Comparison of ENCODE assay signal across 1 cellular context in the genomic region with DNA sequence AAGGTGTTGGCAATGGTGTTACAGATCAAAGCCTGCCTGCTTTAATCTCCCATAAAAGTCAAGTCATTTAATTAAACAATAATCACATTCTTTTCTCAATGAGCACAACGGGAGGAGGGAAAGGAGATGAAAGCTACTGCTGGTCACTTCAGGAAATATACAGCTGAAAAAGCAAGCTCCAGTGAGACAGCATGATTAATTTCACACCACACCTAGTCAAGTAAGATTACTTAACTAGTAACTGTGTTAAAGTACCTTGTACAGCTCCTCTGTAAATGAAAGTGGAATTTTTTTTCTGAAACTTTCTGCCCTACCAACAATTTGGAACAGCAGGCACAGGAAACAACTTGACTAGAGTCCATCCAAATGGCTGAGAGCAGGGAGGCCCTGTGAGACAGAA.
TF ChIP-seq lines count a peak whose summit lies in the region.

No MANE protein-coding gene starts in this region.

TF ChIP-seq in GM23338, 12 proteins besides CTCF, POLR2A, EP300 and RAD21 (continued from another document):
- TF ChIP-seq, protein P1, sequence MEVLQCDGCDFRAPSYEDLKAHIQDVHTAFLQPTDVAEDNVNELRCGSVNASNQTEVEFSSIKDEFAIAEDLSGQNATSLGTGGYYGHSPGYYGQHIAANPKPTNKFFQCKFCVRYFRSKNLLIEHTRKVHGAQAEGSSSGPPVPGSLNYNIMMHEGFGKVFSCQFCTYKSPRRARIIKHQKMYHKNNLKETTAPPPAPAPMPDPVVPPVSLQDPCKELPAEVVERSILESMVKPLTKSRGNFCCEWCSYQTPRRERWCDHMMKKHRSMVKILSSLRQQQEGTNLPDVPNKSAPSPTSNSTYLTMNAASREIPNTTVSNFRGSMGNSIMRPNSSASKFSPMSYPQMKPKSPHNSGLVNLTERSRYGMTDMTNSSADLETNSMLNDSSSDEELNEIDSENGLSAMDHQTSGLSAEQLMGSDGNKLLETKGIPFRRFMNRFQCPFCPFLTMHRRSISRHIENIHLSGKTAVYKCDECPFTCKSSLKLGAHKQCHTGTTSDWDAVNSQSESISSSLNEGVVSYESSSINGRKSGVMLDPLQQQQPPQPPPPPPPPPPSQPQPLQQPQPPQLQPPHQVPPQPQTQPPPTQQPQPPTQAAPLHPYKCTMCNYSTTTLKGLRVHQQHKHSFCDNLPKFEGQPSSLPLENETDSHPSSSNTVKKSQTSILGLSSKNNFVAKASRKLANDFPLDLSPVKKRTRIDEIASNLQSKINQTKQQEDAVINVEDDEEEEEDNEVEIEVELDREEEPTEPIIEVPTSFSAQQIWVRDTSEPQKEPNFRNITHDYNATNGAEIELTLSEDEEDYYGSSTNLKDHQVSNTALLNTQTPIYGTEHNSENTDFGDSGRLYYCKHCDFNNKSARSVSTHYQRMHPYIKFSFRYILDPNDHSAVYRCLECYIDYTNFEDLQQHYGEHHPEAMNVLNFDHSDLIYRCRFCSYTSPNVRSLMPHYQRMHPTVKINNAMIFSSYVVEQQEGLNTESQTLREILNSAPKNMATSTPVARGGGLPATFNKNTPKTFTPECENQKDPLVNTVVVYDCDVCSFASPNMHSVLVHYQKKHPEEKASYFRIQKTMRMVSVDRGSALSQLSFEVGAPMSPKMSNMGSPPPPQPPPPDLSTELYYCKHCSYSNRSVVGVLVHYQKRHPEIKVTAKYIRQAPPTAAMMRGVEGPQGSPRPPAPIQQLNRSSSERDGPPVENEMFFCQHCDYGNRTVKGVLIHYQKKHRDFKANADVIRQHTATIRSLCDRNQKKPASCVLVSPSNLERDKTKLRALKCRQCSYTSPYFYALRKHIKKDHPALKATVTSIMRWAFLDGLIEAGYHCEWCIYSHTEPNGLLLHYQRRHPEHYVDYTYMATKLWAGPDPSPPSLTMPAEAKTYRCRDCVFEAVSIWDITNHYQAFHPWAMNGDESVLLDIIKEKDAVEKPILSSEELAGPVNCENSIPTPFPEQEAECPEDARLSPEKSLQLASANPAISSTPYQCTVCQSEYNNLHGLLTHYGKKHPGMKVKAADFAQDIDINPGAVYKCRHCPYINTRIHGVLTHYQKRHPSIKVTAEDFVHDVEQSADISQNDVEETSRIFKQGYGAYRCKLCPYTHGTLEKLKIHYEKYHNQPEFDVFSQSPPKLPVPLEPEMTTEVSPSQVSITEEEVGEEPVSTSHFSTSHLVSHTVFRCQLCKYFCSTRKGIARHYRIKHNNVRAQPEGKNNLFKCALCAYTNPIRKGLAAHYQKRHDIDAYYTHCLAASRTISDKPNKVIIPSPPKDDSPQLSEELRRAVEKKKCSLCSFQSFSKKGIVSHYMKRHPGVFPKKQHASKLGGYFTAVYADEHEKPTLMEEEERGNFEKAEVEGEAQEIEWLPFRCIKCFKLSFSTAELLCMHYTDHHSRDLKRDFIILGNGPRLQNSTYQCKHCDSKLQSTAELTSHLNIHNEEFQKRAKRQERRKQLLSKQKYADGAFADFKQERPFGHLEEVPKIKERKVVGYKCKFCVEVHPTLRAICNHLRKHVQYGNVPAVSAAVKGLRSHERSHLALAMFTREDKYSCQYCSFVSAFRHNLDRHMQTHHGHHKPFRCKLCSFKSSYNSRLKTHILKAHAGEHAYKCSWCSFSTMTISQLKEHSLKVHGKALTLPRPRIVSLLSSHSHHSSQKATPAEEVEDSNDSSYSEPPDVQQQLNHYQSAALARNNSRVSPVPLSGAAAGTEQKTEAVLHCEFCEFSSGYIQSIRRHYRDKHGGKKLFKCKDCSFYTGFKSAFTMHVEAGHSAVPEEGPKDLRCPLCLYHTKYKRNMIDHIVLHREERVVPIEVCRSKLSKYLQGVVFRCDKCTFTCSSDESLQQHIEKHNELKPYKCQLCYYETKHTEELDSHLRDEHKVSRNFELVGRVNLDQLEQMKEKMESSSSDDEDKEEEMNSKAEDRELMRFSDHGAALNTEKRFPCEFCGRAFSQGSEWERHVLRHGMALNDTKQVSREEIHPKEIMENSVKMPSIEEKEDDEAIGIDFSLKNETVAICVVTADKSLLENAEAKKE (CRISPR knock-in tag; IDR thresholded peaks at IDR 0.05): no peak
- TF ChIP-seq JUNB (IDR thresholded peaks at IDR 0.05; ENCODE audit: unreplicated experiment) (no peak), ZNF331 (CRISPR knock-in tag; IDR thresholded peaks at IDR 0.05; ENCODE audit: low read depth) (no peak), NANOG (IDR thresholded peaks at IDR 0.05; ENCODE audit: borderline replicate concordance) (no peak)
- TF ChIP-seq, protein P2, sequence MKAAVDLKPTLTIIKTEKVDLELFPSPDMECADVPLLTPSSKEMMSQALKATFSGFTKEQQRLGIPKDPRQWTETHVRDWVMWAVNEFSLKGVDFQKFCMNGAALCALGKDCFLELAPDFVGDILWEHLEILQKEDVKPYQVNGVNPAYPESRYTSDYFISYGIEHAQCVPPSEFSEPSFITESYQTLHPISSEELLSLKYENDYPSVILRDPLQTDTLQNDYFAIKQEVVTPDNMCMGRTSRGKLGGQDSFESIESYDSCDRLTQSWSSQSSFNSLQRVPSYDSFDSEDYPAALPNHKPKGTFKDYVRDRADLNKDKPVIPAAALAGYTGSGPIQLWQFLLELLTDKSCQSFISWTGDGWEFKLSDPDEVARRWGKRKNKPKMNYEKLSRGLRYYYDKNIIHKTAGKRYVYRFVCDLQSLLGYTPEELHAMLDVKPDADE (IDR thresholded peaks at IDR 0.05): no peak
- TF ChIP-seq, protein P3, sequence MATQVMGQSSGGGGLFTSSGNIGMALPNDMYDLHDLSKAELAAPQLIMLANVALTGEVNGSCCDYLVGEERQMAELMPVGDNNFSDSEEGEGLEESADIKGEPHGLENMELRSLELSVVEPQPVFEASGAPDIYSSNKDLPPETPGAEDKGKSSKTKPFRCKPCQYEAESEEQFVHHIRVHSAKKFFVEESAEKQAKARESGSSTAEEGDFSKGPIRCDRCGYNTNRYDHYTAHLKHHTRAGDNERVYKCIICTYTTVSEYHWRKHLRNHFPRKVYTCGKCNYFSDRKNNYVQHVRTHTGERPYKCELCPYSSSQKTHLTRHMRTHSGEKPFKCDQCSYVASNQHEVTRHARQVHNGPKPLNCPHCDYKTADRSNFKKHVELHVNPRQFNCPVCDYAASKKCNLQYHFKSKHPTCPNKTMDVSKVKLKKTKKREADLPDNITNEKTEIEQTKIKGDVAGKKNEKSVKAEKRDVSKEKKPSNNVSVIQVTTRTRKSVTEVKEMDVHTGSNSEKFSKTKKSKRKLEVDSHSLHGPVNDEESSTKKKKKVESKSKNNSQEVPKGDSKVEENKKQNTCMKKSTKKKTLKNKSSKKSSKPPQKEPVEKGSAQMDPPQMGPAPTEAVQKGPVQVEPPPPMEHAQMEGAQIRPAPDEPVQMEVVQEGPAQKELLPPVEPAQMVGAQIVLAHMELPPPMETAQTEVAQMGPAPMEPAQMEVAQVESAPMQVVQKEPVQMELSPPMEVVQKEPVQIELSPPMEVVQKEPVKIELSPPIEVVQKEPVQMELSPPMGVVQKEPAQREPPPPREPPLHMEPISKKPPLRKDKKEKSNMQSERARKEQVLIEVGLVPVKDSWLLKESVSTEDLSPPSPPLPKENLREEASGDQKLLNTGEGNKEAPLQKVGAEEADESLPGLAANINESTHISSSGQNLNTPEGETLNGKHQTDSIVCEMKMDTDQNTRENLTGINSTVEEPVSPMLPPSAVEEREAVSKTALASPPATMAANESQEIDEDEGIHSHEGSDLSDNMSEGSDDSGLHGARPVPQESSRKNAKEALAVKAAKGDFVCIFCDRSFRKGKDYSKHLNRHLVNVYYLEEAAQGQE (IDR thresholded peaks at IDR 0.05; ENCODE audit: unreplicated experiment): no peak
